In genomic region chr14:75126679-75127473, GRCh38 we compare ENCODE assay signal across 1 cellular context.
TF ChIP-seq lines count a peak whose summit lies in the region.

TSS of gene NEK9 (minus strand) at chr14:75127048. CDS start at chr14:75126921, 127 bp downstream.

TF ChIP-seq in HepG2, 621 proteins besides CTCF, POLR2A, EP300 and RAD21 (continued from another document and continues in another):
- TF ChIP-seq, protein P1, sequence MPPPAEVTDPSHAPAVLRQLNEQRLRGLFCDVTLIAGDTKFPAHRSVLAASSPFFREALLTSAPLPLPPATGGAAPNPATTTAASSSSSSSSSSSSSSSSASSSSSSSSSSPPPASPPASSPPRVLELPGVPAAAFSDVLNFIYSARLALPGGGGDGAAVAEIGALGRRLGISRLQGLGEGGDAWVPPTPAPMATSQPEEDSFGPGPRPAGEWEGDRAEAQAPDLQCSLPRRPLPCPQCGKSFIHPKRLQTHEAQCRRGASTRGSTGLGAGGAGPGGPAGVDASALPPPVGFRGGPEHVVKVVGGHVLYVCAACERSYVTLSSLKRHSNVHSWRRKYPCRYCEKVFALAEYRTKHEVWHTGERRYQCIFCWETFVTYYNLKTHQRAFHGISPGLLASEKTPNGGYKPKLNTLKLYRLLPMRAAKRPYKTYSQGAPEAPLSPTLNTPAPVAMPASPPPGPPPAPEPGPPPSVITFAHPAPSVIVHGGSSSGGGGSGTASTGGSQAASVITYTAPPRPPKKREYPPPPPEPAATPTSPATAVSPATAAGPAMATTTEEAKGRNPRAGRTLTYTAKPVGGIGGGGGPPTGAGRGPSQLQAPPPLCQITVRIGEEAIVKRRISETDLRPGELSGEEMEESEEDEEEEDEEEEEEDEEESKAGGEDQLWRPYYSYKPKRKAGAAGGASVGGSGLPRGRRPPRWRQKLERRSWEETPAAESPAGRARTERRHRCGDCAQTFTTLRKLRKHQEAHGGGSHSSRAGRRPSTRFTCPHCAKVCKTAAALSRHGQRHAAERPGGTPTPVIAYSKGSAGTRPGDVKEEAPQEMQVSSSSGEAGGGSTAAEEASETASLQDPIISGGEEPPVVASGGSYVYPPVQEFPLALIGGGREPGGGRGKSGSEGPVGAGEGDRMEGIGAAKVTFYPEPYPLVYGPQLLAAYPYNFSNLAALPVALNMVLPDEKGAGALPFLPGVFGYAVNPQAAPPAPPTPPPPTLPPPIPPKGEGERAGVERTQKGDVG (CRISPR knock-in tag; IDR thresholded peaks at IDR 0.05; ENCODE audit: borderline replicate concordance): 0 out of 2 replicates have a peak, but pooled peaks have one; percentile 70
- TF ChIP-seq ZNF761 (CRISPR knock-in tag; conservative IDR thresholded peaks at IDR 0.05) (0 out of 2 replicates have a peak, but pooled peaks have one; percentile 41), ETV6 (CRISPR knock-in tag; conservative IDR thresholded peaks at IDR 0.05) (peak; percentile 65), REXO4 (CRISPR knock-in tag; IDR thresholded peaks at IDR 0.05; ENCODE audit: borderline replicate concordance) (no peak), EED (CRISPR knock-in tag; IDR thresholded peaks at IDR 0.05) (peak; percentile 96), CBX5 (CRISPR knock-in tag; IDR thresholded peaks at IDR 0.05; ENCODE audit: borderline replicate concordance) (peak; percentile 52; the same call in 1 of the 2 replicates), ZFYVE20 (CRISPR knock-in tag; IDR thresholded peaks at IDR 0.05; ENCODE audit: borderline replicate concordance, low read depth) (0 out of 2 replicates have a peak, but pooled peaks have one; percentile 86), THAP8 (CRISPR knock-in tag; IDR thresholded peaks at IDR 0.05; ENCODE audit: borderline replicate concordance) (peak; percentile 83), ASH2L (IDR thresholded peaks at IDR 0.05; ENCODE audit: insufficient read length, low read depth, low read length) (peak; percentile 96), ZNF3 (CRISPR knock-in tag; IDR thresholded peaks at IDR 0.05) (no peak), TFE3 (CRISPR knock-in tag; IDR thresholded peaks at IDR 0.05) (peak; percentile 57; the same call in 1 of the 2 replicates), ZNF556 (CRISPR knock-in tag; IDR thresholded peaks at IDR 0.05; ENCODE audit: borderline replicate concordance) (peak; percentile 80; the same call in 1 of the 2 replicates), STAG1 (CRISPR knock-in tag; IDR thresholded peaks at IDR 0.05) (peak; percentile 11; the same call in 1 of the 2 replicates), RCOR2 (CRISPR knock-in tag; IDR thresholded peaks at IDR 0.05) (no peak; the same call in 1 of the 2 replicates), ZNF737 (CRISPR knock-in tag; IDR thresholded peaks at IDR 0.05; ENCODE audit: borderline replicate concordance) (peak; percentile 78; the same call in 1 of the 2 replicates), THYN1 (CRISPR knock-in tag; IDR thresholded peaks at IDR 0.05; ENCODE audit: borderline replicate concordance, low read depth) (no peak), ZSCAN9 (CRISPR knock-in tag; IDR thresholded peaks at IDR 0.05; ENCODE audit: borderline replicate concordance) (peak; percentile 90; the same call in 1 of the 2 replicates), ZFP1 (CRISPR knock-in tag; IDR thresholded peaks at IDR 0.05) (0 out of 2 replicates have a peak, but pooled peaks have one; percentile 31), ZIK1 (CRISPR knock-in tag; IDR thresholded peaks at IDR 0.05; ENCODE audit: borderline replicate concordance, low read depth) (peak; percentile 87), NFE2L2 (IDR thresholded peaks at IDR 0.05; ENCODE audit: low read length) (no peak), ZNF646 (CRISPR knock-in tag; IDR thresholded peaks at IDR 0.05) (no peak), KLF13 (CRISPR knock-in tag; IDR thresholded peaks at IDR 0.05) (no peak), DPF2 (CRISPR knock-in tag; IDR thresholded peaks at IDR 0.05; ENCODE audit: borderline replicate concordance, low read depth) (no peak), GATA4 (IDR thresholded peaks at IDR 0.05; ENCODE audit: borderline replicate concordance, low read depth) (peak; percentile 59), ZNF383 (CRISPR knock-in tag; IDR thresholded peaks at IDR 0.05; ENCODE audit: borderline replicate concordance) (no peak), ESRRA (CRISPR knock-in tag; IDR thresholded peaks at IDR 0.05; ENCODE audit: low read depth) (peak; percentile 70), ZNF891 (CRISPR knock-in tag; IDR thresholded peaks at IDR 0.05) (0 out of 2 replicates have a peak, but pooled peaks have one; percentile 80), ZNF33B (CRISPR knock-in tag; IDR thresholded peaks at IDR 0.05) (peak; percentile 78; the same call in 1 of the 2 replicates), RFXANK (CRISPR knock-in tag; IDR thresholded peaks at IDR 0.05) (peak; percentile 88), ZBTB8A (CRISPR knock-in tag; IDR thresholded peaks at IDR 0.05; ENCODE audit: borderline replicate concordance, low read depth) (no peak), ZNF24 (IDR thresholded peaks at IDR 0.05) (no peak), ZNF333 (CRISPR knock-in tag; IDR thresholded peaks at IDR 0.05; ENCODE audit: borderline replicate concordance) (peak; percentile 72; the same call in 1 of the 2 replicates), ZNF569 (CRISPR knock-in tag; IDR thresholded peaks at IDR 0.05; ENCODE audit: borderline replicate concordance) (no peak), SP2 (CRISPR knock-in tag; IDR thresholded peaks at IDR 0.05) (peak; percentile 66), HOXA7 (CRISPR knock-in tag; IDR thresholded peaks at IDR 0.05) (no peak), ZSCAN29 (CRISPR knock-in tag; conservative IDR thresholded peaks at IDR 0.05) (peak; percentile 95), SKIL (CRISPR knock-in tag; IDR thresholded peaks at IDR 0.05; ENCODE audit: borderline replicate concordance) (peak; percentile 44; the same call in 1 of the 2 replicates), ZNF20 (CRISPR knock-in tag; IDR thresholded peaks at IDR 0.05) (no peak), ZNF562 (CRISPR knock-in tag; IDR thresholded peaks at IDR 0.05; ENCODE audit: borderline replicate concordance) (no peak), ZNF616 (CRISPR knock-in tag; IDR thresholded peaks at IDR 0.05; ENCODE audit: low read depth) (no peak), TBX2 (CRISPR knock-in tag; IDR thresholded peaks at IDR 0.05; ENCODE audit: borderline replicate concordance) (peak; percentile 86), EEA1 (CRISPR knock-in tag; IDR thresholded peaks at IDR 0.05; ENCODE audit: borderline replicate concordance) (peak; percentile 47; the same call in 1 of the 2 replicates), PRMT3 (CRISPR knock-in tag; IDR thresholded peaks at IDR 0.05; ENCODE audit: borderline replicate concordance, low read depth) (no peak), ZNF501 (CRISPR knock-in tag; IDR thresholded peaks at IDR 0.05) (peak; percentile 97)
- TF ChIP-seq, protein P2, sequence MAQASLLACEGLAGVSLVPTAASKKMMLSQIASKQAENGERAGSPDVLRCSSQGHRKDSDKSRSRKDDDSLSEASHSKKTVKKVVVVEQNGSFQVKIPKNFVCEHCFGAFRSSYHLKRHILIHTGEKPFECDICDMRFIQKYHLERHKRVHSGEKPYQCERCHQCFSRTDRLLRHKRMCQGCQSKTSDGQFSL (CRISPR knock-in tag; IDR thresholded peaks at IDR 0.05): peak; percentile 70; the same call in 1 of the 2 replicates
- TF ChIP-seq, protein P3, sequence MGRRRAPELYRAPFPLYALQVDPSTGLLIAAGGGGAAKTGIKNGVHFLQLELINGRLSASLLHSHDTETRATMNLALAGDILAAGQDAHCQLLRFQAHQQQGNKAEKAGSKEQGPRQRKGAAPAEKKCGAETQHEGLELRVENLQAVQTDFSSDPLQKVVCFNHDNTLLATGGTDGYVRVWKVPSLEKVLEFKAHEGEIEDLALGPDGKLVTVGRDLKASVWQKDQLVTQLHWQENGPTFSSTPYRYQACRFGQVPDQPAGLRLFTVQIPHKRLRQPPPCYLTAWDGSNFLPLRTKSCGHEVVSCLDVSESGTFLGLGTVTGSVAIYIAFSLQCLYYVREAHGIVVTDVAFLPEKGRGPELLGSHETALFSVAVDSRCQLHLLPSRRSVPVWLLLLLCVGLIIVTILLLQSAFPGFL (CRISPR knock-in tag; IDR thresholded peaks at IDR 0.05): no peak
